1 cellular context compared by ENCODE assay signal in the genomic region with DNA sequence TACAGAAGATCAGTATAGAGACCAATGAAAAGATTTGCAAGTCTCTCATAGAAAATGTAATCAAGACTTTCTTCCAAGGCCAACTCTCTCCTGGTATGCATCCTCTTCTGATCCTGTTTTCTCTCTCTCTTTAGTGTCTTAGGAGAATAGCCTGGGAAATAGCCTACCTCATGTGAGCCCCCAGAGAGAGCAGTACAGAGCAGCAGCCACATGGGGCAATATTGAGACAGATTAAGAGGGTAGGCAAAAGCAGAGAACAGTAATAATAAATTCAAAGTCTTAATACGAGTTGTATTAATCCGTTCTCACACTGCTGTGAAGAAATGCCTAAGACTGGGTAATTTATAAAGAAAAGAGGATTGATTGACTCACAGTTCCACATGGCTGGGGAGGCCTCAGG.
TF ChIP-seq lines count a peak whose summit lies in the region.

No MANE protein-coding gene starts in this region.

TF ChIP-seq in SK-N-SH treated with all-trans-retinoic acid at 6 μM for 48 hours, 23 proteins besides CTCF, POLR2A, EP300 and RAD21 (continued from another document):
- TF ChIP-seq POU6F1 (CRISPR knock-in tag; IDR thresholded peaks at IDR 0.05; ENCODE audit: borderline replicate concordance, low read depth), result no peak
- no peak for TF ChIP-seq ARNTL (CRISPR knock-in tag; IDR thresholded peaks at IDR 0.05; ENCODE audit: borderline replicate concordance, low read depth)
- no peak for TF ChIP-seq BACH2 (CRISPR knock-in tag; IDR thresholded peaks at IDR 0.05; ENCODE audit: borderline replicate concordance)
- TF ChIP-seq, protein P1, sequence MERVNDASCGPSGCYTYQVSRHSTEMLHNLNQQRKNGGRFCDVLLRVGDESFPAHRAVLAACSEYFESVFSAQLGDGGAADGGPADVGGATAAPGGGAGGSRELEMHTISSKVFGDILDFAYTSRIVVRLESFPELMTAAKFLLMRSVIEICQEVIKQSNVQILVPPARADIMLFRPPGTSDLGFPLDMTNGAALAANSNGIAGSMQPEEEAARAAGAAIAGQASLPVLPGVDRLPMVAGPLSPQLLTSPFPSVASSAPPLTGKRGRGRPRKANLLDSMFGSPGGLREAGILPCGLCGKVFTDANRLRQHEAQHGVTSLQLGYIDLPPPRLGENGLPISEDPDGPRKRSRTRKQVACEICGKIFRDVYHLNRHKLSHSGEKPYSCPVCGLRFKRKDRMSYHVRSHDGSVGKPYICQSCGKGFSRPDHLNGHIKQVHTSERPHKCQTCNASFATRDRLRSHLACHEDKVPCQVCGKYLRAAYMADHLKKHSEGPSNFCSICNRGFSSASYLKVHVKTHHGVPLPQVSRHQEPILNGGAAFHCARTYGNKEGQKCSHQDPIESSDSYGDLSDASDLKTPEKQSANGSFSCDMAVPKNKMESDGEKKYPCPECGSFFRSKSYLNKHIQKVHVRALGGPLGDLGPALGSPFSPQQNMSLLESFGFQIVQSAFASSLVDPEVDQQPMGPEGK (CRISPR knock-in tag; IDR thresholded peaks at IDR 0.05; ENCODE audit: borderline replicate concordance), result no peak
- TF ChIP-seq CSDC2 (CRISPR knock-in tag; IDR thresholded peaks at IDR 0.05), result no peak
- TF ChIP-seq ZFP30 (CRISPR knock-in tag; IDR thresholded peaks at IDR 0.05), result no peak
- TF ChIP-seq ZNF8 (CRISPR knock-in tag; IDR thresholded peaks at IDR 0.05), result no peak
- no peak for TF ChIP-seq ESRRG (CRISPR knock-in tag; IDR thresholded peaks at IDR 0.05)
- no peak for TF ChIP-seq PPARA (CRISPR knock-in tag; IDR thresholded peaks at IDR 0.05; ENCODE audit: borderline replicate concordance)
- no peak for TF ChIP-seq ZFP3 (CRISPR knock-in tag; IDR thresholded peaks at IDR 0.05)
- no peak for TF ChIP-seq TOX (CRISPR knock-in tag; IDR thresholded peaks at IDR 0.05; ENCODE audit: borderline replicate concordance)
- no peak for TF ChIP-seq SNAI2 (CRISPR knock-in tag; IDR thresholded peaks at IDR 0.05)
- TF ChIP-seq ISL1 (CRISPR knock-in tag; IDR thresholded peaks at IDR 0.05), result no peak
- no peak for TF ChIP-seq GLIS3 (CRISPR knock-in tag; IDR thresholded peaks at IDR 0.05)
- no peak for TF ChIP-seq TCF4 (CRISPR knock-in tag; IDR thresholded peaks at IDR 0.05; ENCODE audit: borderline replicate concordance)
- no peak for TF ChIP-seq OSR1 (CRISPR knock-in tag; IDR thresholded peaks at IDR 0.05)
